In the genomic region with DNA sequence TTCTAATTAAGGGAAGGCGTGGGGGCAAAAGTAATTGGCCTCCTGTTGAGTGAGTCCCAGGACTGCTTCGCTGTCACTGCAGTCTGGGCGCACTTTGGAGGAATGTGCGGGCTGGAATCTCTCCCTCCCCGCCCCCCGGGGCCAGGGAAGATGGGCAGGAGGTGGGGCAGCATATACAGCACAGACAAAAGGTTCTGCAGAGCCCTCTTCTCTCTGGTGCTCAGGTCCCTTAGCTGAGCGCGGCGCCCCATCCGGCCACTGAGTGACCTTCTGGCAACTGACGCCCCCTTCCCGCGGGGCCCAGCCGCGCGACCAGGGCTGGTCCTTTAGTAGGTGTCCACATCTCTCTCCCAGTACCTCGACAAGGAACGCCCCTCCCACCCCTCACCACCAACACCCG, we compare ENCODE assay signal across 19 cellular contexts.
DNase-seq lines count a peak whose midpoint lies in the region; ATAC-seq and TF ChIP-seq lines count a peak whose summit lies in the region.
"Had no signal": no experiment of that assay in that cellular context is flagged by ENCODE, and none has a peak within 500 bp of the region (broad histone marks: within the 10 kb centered on the region; RNA-seq: fewer than 3 reads in every experiment).

No MANE protein-coding gene starts in this region.

- H3K14ac ChIP-seq in H9 (ENCODE audit: insufficient read depth, low read length) = no peak overlapping the region
- H3K14ac ChIP-seq in neuronal stem cell (ENCODE audit: low read length) = no peak overlapping the region

- H3K4me1 ChIP-seq in H9 (ENCODE audit: insufficient read depth, low read length) = no peaks in the 10 kb centered on the region; the same call in 1 of the 2 replicates
- H3K4me1 ChIP-seq in iPS-18a (ENCODE audit: control insufficient read depth, low read depth, low read length) = peaks cover 7% of the 10 kb centered on the region
- H3K4me1 ChIP-seq in neuronal stem cell (ENCODE audit: control insufficient read depth in 2 of 2, insufficient read depth in 1 of 2, low read depth in 1 of 2, low read length in 2 of 2) = peaks cover 0 to 3% of the 10 kb centered on the region in 2 donors
- H3K4me1 ChIP-seq: left lung had no signal

- TF ChIP-seq CTCF in H9 (conservative IDR thresholded peaks at IDR 0.05) = peak; percentile 38; the same call in 2 of the 3 replicates

- no peak overlapping the region for H2AK5ac ChIP-seq in H9 (ENCODE audit: insufficient read length, low read length)
- H2AK5ac ChIP-seq in neuronal stem cell (ENCODE audit: low read depth, low read length) = no peak overlapping the region

- H4K91ac ChIP-seq in H9 (ENCODE audit: insufficient read length, low read depth, low read length) (no peak overlapping the region), neuronal stem cell (ENCODE audit: low read depth, low read length, poor library complexity) (no peak overlapping the region)

- peak overlapping the region; percentile 84 for H3K4me2 ChIP-seq in H9 (ENCODE audit: insufficient read depth, insufficient read length, low read length)
- peak overlapping the region; percentile 81 for H3K4me2 ChIP-seq in neuronal stem cell (ENCODE audit: insufficient read depth, low read length, poor library complexity, severe bottlenecking)

- DNase-seq in H9 (peak; percentile 70), SK-N-MC (ENCODE audit: low read depth, low spot score) (no peak), neuronal stem cell (ENCODE audit: low spot score) (peak; percentile 58), AG08395 (ENCODE audit: low spot score) (no peak)
- no peak for DNase-seq in activated CD4-positive, alpha-beta T cell treated with anti-CD3 and anti-CD28 coated beads for 1 hour
- DNase-seq: activated CD8-positive, alpha-beta memory T cell treated with anti-CD3 and anti-CD28 coated beads, Interleukin-2, amount 10 ng/mL, durations not matched to agents 7 days and 5 days; activated gamma-delta T cell; EL; naive B cell; NCI-H1105; NK-92 treated with Interleukin-12 subunit alpha and Interleukin-12 subunit beta, amount 100 ng/mL, for 24 hours had no signal

- peaks cover 66% of the 10 kb centered on the region for H3K27me3 Mint-ChIP-seq in H9 (ENCODE audit: low read depth)

- no peaks in the 10 kb centered on the region for H3K79me2 ChIP-seq in H9 (ENCODE audit: insufficient read depth, low read length)

- H3K4ac ChIP-seq in H9 (ENCODE audit: low read depth, low read length) (no peak overlapping the region), neuronal stem cell (ENCODE audit: low read length) (no peak overlapping the region)

- H2AFZ ChIP-seq in H9 (ENCODE audit: low read length) (no peak overlapping the region), neuronal stem cell (ENCODE audit: low read length) (peak overlapping the region; percentile 92)

- ATAC-seq in GM18505 (IDR thresholded peaks at IDR 0.05; ENCODE audit: unreplicated experiment) = no peak
- no peak for ATAC-seq in HG03045 (IDR thresholded peaks at IDR 0.05; ENCODE audit: unreplicated experiment)
- ATAC-seq: activated CD4-positive, CD25-positive, alpha-beta regulatory T cell treated with anti-CD3 and anti-CD28 coated beads, Interleukin-2, amount 50 U/mL, for 24 hours; activated CD8-positive, alpha-beta memory T cell treated with anti-CD3 and anti-CD28 coated beads, Interleukin-2, amount 10 ng/mL, durations not matched to agents 7 days and 5 days; esophagus mucosa; left lung had no signal

- no CpG with 5 or more reads among the region's 19 CpGs for WGBS in H9 (ENCODE audit: extremely low coverage, insufficient read length, low lambda C conversion rate)
- WGBS in neuronal stem cell (ENCODE audit: extremely low coverage in 2 of 2, insufficient read length in 2 of 2, insufficient replicate concordance in 1 of 2), 2 donors = no CpG with 5 or more reads among the region's 19 CpGs

- no peak overlapping the region for H3T11ph ChIP-seq in H9 (ENCODE audit: low read length)

- H3K27ac Mint-ChIP-seq in H9 = no peak overlapping the region
- H3K27ac Mint-ChIP-seq: activated CD8-positive, alpha-beta memory T cell treated with anti-CD3 and anti-CD28 coated beads, Interleukin-2, amount 10 ng/mL, durations not matched to agents 7 days and 5 days; naive B cell had no signal

- H4K5ac ChIP-seq in H9 (ENCODE audit: insufficient read length, low read depth, low read length) = no peak overlapping the region

- no peaks in the 10 kb centered on the region for H4K20me1 ChIP-seq in H9 (ENCODE audit: control insufficient read depth, insufficient read depth, insufficient read length)

- H3K79me1 ChIP-seq in H9 (ENCODE audit: insufficient read depth, low read depth, low read length, poor library complexity, severe bottlenecking) (no peaks in the 10 kb centered on the region), neuronal stem cell (ENCODE audit: low read depth, low read length) (no peaks in the 10 kb centered on the region)

- peak overlapping the region; percentile 40; the same call in 1 of the 2 replicates for H3K4me3 ChIP-seq in SK-N-MC
- peak overlapping the region; percentile 76 for H3K4me3 ChIP-seq in iPS-18a (ENCODE audit: low read length)
- peak overlapping the region; percentile 51 to 91 for H3K4me3 ChIP-seq in neuronal stem cell (ENCODE audit: low read length in 2 of 2)
- H3K4me3 ChIP-seq: coronary artery, left lung had no signal

- H3K27ac ChIP-seq in H9 (ENCODE audit: insufficient read length, low read depth, low read length) = no peak overlapping the region
- no peak overlapping the region for H3K27ac ChIP-seq in SK-N-MC
- no peak overlapping the region for H3K27ac ChIP-seq in iPS-18a (ENCODE audit: low read length)
- peak overlapping the region; percentile 14 for H3K27ac ChIP-seq in neuronal stem cell (replicated peaks; ENCODE audit: low read length)
- H3K27ac ChIP-seq: coronary artery, HL-60, left lung had no signal

- H3K23me2 ChIP-seq in H9 (ENCODE audit: insufficient read length, low read depth, low read length, poor library complexity, severe bottlenecking) = peaks cover 22% of the 10 kb centered on the region

- H3K36me3 ChIP-seq in SK-N-MC (ENCODE audit: insufficient read depth, low read length) (no peaks in the 10 kb centered on the region), iPS-18a (ENCODE audit: control insufficient read depth, low read depth, low read length) (no peaks in the 10 kb centered on the region), neuronal stem cell (replicated peaks in 1 of 2; ENCODE audit: control insufficient read depth in 2 of 2, insufficient read depth in 2 of 2, low read length in 2 of 2) (no peaks in the 10 kb centered on the region)
- H3K36me3 ChIP-seq: left lung had no signal

- H2BK20ac ChIP-seq in H9 (ENCODE audit: low read depth, low read length, poor library complexity, severe bottlenecking) = no peak overlapping the region

- H3K27me3 ChIP-seq in H9 (ENCODE audit: insufficient read depth, low read length) (peaks cover 13% of the 10 kb centered on the region; the same call in 1 of the 2 replicates), iPS-18a (ENCODE audit: control insufficient read depth, insufficient read depth, low read length) (peaks cover 50% of the 10 kb centered on the region), neuronal stem cell (ENCODE audit: control insufficient read depth in 3 of 3, insufficient read depth in 3 of 3, low read depth in 1 of 3, low read length in 3 of 3) (peaks cover 0 to 61% (median 0%) of the 10 kb centered on the region in 3 experiments)

- H2BK12ac ChIP-seq in H9 (ENCODE audit: insufficient read length, low read depth, low read length) (no peak overlapping the region), neuronal stem cell (ENCODE audit: low read length) (no peak overlapping the region)

- H3K4me3 Mint-ChIP-seq in H9 = peak overlapping the region; percentile 65 to 84
- H3K4me3 Mint-ChIP-seq: activated CD8-positive, alpha-beta memory T cell treated with anti-CD3 and anti-CD28 coated beads, Interleukin-2, amount 10 ng/mL, durations not matched to agents 7 days and 5 days; naive B cell had no signal

- H3K4me1 Mint-ChIP-seq in H9 = peaks cover 27 to 37% of the 10 kb centered on the region in 2 experiments
- H3K4me1 Mint-ChIP-seq: activated CD8-positive, alpha-beta memory T cell treated with anti-CD3 and anti-CD28 coated beads, Interleukin-2, amount 10 ng/mL, durations not matched to agents 7 days and 5 days had no signal

- H3K9me3 ChIP-seq in H9 (ENCODE audit: control insufficient read depth, low read depth, low read length) (no peaks in the 10 kb centered on the region), SK-N-MC (ENCODE audit: low read depth, low read length) (no peaks in the 10 kb centered on the region), iPS-18a (ENCODE audit: control insufficient read depth, low read depth, low read length) (no peaks in the 10 kb centered on the region), neuronal stem cell (replicated peaks in 1 of 2; ENCODE audit: control insufficient read depth in 2 of 2, insufficient read depth in 1 of 2, low read depth in 1 of 2, low read length in 2 of 2) (no peaks in the 10 kb centered on the region)
- H3K9me3 ChIP-seq: left lung had no signal

- H3K23ac ChIP-seq in H9 (ENCODE audit: insufficient read length, low read depth, low read length) (no peak overlapping the region), neuronal stem cell (ENCODE audit: low read depth, low read length, poor library complexity) (no peak overlapping the region)

- no peak overlapping the region for H3K18ac ChIP-seq in H9 (ENCODE audit: insufficient read length, low read depth, low read length)
- H3K18ac ChIP-seq in neuronal stem cell (ENCODE audit: low read length) = peak overlapping the region; percentile 36

- H3K9ac ChIP-seq in H9 (ENCODE audit: extremely low read depth, insufficient read length, low read length) = no peak overlapping the region
- H3K9ac ChIP-seq in SK-N-MC (ENCODE audit: insufficient read length) = no peak overlapping the region
- no peak overlapping the region for H3K9ac ChIP-seq in iPS-18a (ENCODE audit: low read length)
- H3K9ac ChIP-seq in neuronal stem cell (ENCODE audit: low read depth, low read length, poor library complexity) = no peak overlapping the region

- H2BK120ac ChIP-seq in H9 (ENCODE audit: low read depth, low read length, poor library complexity, severe bottlenecking) = no peak overlapping the region
- H2BK120ac ChIP-seq in neuronal stem cell (ENCODE audit: low read depth, low read length) = no peak overlapping the region

- no peak overlapping the region for H3K56ac ChIP-seq in H9 (ENCODE audit: insufficient read length, low read depth, low read length)

- H3K36me3 Mint-ChIP-seq in H9 (ENCODE audit: insufficient read depth in 1 of 3, low read depth in 3 of 3) = no peaks in the 10 kb centered on the region
- H3K36me3 Mint-ChIP-seq: activated CD8-positive, alpha-beta memory T cell treated with anti-CD3 and anti-CD28 coated beads, Interleukin-2, amount 10 ng/mL, durations not matched to agents 7 days and 5 days; naive B cell had no signal

- H4K8ac ChIP-seq in H9 (replicated peaks; ENCODE audit: insufficient read length, low read depth, low read length) (no peak overlapping the region), neuronal stem cell (ENCODE audit: low read depth, low read length) (no peak overlapping the region)

- no peaks in the 10 kb centered on the region for H3K9me3 Mint-ChIP-seq in H9

- no peak for TF ChIP-seq POLR2A in GM18505 (IDR thresholded peaks at IDR 0.05; ENCODE audit: borderline replicate concordance, extremely low read depth, insufficient read depth, insufficient read length)

- H2BK15ac ChIP-seq in H9 (ENCODE audit: low read depth, low read length) = no peak overlapping the region
- H2BK15ac ChIP-seq in neuronal stem cell (ENCODE audit: low read length) = no peak overlapping the region

- H2BK5ac ChIP-seq in H9 (ENCODE audit: insufficient read length, low read length) (no peak overlapping the region), neuronal stem cell (ENCODE audit: low read length) (no peak overlapping the region)

Comparison
In these comparisons a context has a peak if more than half of its experiments do, and no peak if none do; other contexts are left out.
1. DNase-seq: peak in H9 (single experiment) and neuronal stem cell (single experiment); none in SK-N-MC (single experiment), activated CD4-positive, alpha-beta T cell treated with anti-CD3 and anti-CD28 coated beads for 1 hour (single experiment) and AG08395 (single experiment).
2. Peak in every context shown above with its lines, with median percentiles within 50 percentile points of each other: H3K4me3 ChIP-seq.